8 cellular contexts compared by ENCODE assay signal in the genomic region with DNA sequence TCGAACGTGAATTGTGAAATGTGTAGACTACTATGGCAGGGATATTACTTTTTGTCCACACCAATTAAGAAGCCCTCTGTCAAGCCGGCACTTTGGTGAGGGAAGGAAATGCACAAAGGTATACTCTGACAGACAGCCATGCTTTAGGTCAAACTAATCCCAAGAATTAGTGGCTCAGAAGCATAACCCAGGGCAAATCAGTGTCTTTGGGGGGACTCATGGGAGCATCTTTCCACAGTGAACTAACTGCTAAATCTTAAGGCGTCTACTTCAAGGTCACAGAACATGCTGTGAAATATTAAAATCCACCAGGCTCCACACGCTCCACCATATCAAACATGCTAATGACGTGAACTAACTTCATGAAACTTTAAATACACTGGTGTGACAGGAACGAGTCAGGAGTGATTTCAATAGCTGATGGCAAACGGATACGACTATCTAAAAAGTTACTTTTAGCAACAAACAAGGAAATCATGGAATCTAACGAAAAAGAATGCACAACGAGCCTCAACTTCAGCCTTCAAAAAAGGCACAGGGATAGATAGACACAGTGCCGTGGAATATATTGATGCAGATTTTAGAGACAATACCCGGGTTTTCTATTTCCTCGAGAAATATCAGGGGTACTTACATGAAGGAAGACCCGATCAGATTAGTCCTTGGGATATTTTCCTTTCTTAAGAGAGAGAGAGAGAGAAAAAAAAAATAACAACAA. TPM values are rescaled to one million over a fixed set of nuclear protein-coding genes. Genes with fewer than 3 reads are reported as not detected.
A peak's percentile ranks its signal among the peaks of the same experiment; 100 is the strongest.
DNase-seq lines count a peak whose midpoint lies in the region; ATAC-seq and TF ChIP-seq lines count a peak whose summit lies in the region.

No MANE protein-coding gene starts in this region.

- H3K9ac ChIP-seq in PC-3 (ENCODE audit: low read length) (peak overlapping the region; percentile 76), endocrine pancreas (ENCODE audit: control insufficient read depth, insufficient read depth, low read length) (no peak overlapping the region)

- H3K79me2 ChIP-seq in PC-3 (ENCODE audit: low read length), result peaks cover 33% of the 10 kb centered on the region

- POLR2A ChIA-PET in PC-3 (lab: Charles Lee; ENCODE audit: unreplicated experiment), result interaction anchor here (0.6 kb wide), 3 partner anchors 150 to 154 kb away, joined by 5 to 14 read pairs (median 10); no protein-coding TSS in a partner anchor
- POLR2A ChIA-PET in naive thymus-derived CD4-positive, alpha-beta T cell (lab: Charles Lee), result no interaction called here

- H3K27me3 ChIP-seq in PC-3 (ENCODE audit: low read length) (no peaks in the 10 kb centered on the region), endocrine pancreas (ENCODE audit: control insufficient read depth, insufficient read depth, low read length) (peaks cover 4% of the 10 kb centered on the region)
- peaks cover 0 to 5% of the 10 kb centered on the region in 2 donors for H3K27me3 ChIP-seq in naive thymus-derived CD4-positive, alpha-beta T cell (ENCODE audit: control insufficient read depth in 2 of 2, insufficient read depth in 2 of 2, low read length in 2 of 2)

- TSS peak; percentile 68 for BruUV-seq in PC-3 (replicated peaks; lab: Mats Ljungman, UMichigan)

- no peaks in the 10 kb centered on the region for H4K20me1 ChIP-seq in PC-3 (ENCODE audit: low read length)

- DNase-seq in PC-3 (peak; percentile 21), NCI-H2171 (lab: John Stamatoyannopoulos, UW) (no peak), omental fat pad (ENCODE audit: low spot score) (no peak)
- no peak for DNase-seq in naive thymus-derived CD4-positive, alpha-beta T cell

- H3K4me1 ChIP-seq in PC-3 (ENCODE audit: insufficient read depth, low read length) (peaks cover 46% of the 10 kb centered on the region), endocrine pancreas (ENCODE audit: control insufficient read depth, insufficient read depth, low read length) (no peaks in the 10 kb centered on the region)
- peaks cover 0 to 6% of the 10 kb centered on the region in 2 donors for H3K4me1 ChIP-seq in naive thymus-derived CD4-positive, alpha-beta T cell (ENCODE audit: control insufficient read depth in 2 of 2, insufficient read depth in 2 of 2, low read length in 2 of 2)

- H3K4me1 Mint-ChIP-seq in naive thymus-derived CD4-positive, alpha-beta T cell, result peaks cover 17 to 29% (median 26%) of the 10 kb centered on the region in 7 donors

- H3K4me2 ChIP-seq in PC-3 (ENCODE audit: low read length), result peak overlapping the region; percentile 90

- ATAC-seq in PC-3 (0 out of 2 replicates have a peak, but pooled peaks have one; percentile 1), HG02623 (IDR thresholded peaks at IDR 0.05; ENCODE audit: unreplicated experiment) (no peak), omental fat pad (ENCODE audit: low FRiP score) (no peak), HG02973 (IDR thresholded peaks at IDR 0.05; ENCODE audit: unreplicated experiment) (no peak)
- ATAC-seq in naive thymus-derived CD4-positive, alpha-beta T cell, result no peak

- TF ChIP-seq CTCF in PC-3 (conservative IDR thresholded peaks at IDR 0.05; ENCODE audit: low read depth, low read length) (no peak), omental fat pad (IDR thresholded peaks at IDR 0.05) (no peak)

- H3K9me3 ChIP-seq in PC-3 (ENCODE audit: low read length) (no peaks in the 10 kb centered on the region), endocrine pancreas (ENCODE audit: control insufficient read depth, low read length) (no peaks in the 10 kb centered on the region)
- no peaks in the 10 kb centered on the region for H3K9me3 ChIP-seq in naive thymus-derived CD4-positive, alpha-beta T cell (ENCODE audit: control insufficient read depth in 2 of 3, low read length in 3 of 3)

- CTCF ChIA-PET in PC-3 (lab: Charles Lee), result interaction anchor here (0.6 to 1.3 kb wide), 4 partner anchors 154 to 1615 kb away, joined by 3 to 6 read pairs (median 4); no protein-coding TSS in a partner anchor
- CTCF ChIA-PET in naive thymus-derived CD4-positive, alpha-beta T cell (lab: Charles Lee), result no interaction called here

- intact Hi-C loops in PC-3 (cut with micrococcal nuclease), result loop anchor here (1.0 to 10.0 kb wide), 6 partner anchors 85 to 1382 kb away; no protein-coding TSS in a partner anchor
- intact Hi-C loops in naive thymus-derived CD4-positive, alpha-beta T cell (cut with micrococcal nuclease), result loop anchor here in 1 of 2 donors (5.0 to 10.0 kb wide), 4 partner anchors 55 to 1098 kb away; no protein-coding TSS in a partner anchor

- peak; percentile 17 for TF ChIP-seq POLR2A in GM19099 (IDR thresholded peaks at IDR 0.05; ENCODE audit: extremely low read depth, insufficient read length, low read depth)

- no peaks in the 10 kb centered on the region for H3K36me3 Mint-ChIP-seq in naive thymus-derived CD4-positive, alpha-beta T cell

- H3K36me3 ChIP-seq in PC-3 (ENCODE audit: low read depth, low read length), result no peaks in the 10 kb centered on the region
- no peaks in the 10 kb centered on the region for H3K36me3 ChIP-seq in endocrine pancreas (ENCODE audit: control insufficient read depth, insufficient read depth, low read length)
- H3K36me3 ChIP-seq in naive thymus-derived CD4-positive, alpha-beta T cell (ENCODE audit: control insufficient read depth in 2 of 3, insufficient read depth in 3 of 3, low read length in 3 of 3), result no peaks in the 10 kb centered on the region

- peak overlapping the region; percentile 80 to 94 (median 86) for H3K4me3 Mint-ChIP-seq in naive thymus-derived CD4-positive, alpha-beta T cell

- H3K27ac Mint-ChIP-seq in naive thymus-derived CD4-positive, alpha-beta T cell, result no peak overlapping the region

- no peaks in the 10 kb centered on the region for H3F3A ChIP-seq in PC-3 (ENCODE audit: low read length, unreplicated experiment)

- H2AFZ ChIP-seq in PC-3 (ENCODE audit: low read length), result peak overlapping the region; percentile 84

- H3K4me3 ChIP-seq in PC-3 (ENCODE audit: low read length), result peak overlapping the region; percentile 85
- H3K4me3 ChIP-seq in endocrine pancreas (ENCODE audit: control insufficient read depth, insufficient read depth, low read length), result peak overlapping the region; percentile 35
- peak overlapping the region; percentile 41 for H3K4me3 ChIP-seq in naive thymus-derived CD4-positive, alpha-beta T cell (ENCODE audit: low read length)

- H3K9me3 Mint-ChIP-seq in naive thymus-derived CD4-positive, alpha-beta T cell, result peaks cover 0 to 1% (median 0%) of the 10 kb centered on the region in 11 donors

- peaks cover 34 to 81% (median 41%) of the 10 kb centered on the region in 5 donors for H3K27me3 Mint-ChIP-seq in naive thymus-derived CD4-positive, alpha-beta T cell

- H3K9me2 ChIP-seq in PC-3 (replicated peaks; ENCODE audit: low read length), result no peaks in the 10 kb centered on the region

- peak overlapping the region; percentile 56 for H3K27ac ChIP-seq in PC-3 (ENCODE audit: low read length)
- no peak overlapping the region for H3K27ac ChIP-seq in naive thymus-derived CD4-positive, alpha-beta T cell (ENCODE audit: low read depth, low read length)

RNA-seq across cellular contexts. Expression of a gene that starts 0.5 kb away (rescaled TPM):
- 4.4 and 8.0 TPM in 2 replicates for total RNA-seq in PC-3 (2014; rRNA removed)
- 10 to 100 TPM in 1 of 5 experiments, 1 to 10 TPM in 3, under 1 TPM in 1; 0.07 to 40.0 (median 3.4) TPM for total RNA-seq in naive thymus-derived CD4-positive, alpha-beta T cell
- polyA plus RNA-seq in naive thymus-derived CD4-positive, alpha-beta T cell, result under 1 TPM; 0.24 to 0.77 TPM
- 10 to 100 TPM; 25.4 to 97.7 (median 44.0) TPM for total RNA-seq in omental fat pad

Comparison
In these comparisons a context has a peak if more than half of its experiments do, and no peak if none do; other contexts are left out.
1. H3K4me3 ChIP-seq: peak in every context shown above with its lines; median percentile 85 in PC-3; 41 in naive thymus-derived CD4-positive, alpha-beta T cell; 35 in endocrine pancreas.